7 cellular contexts compared by ENCODE assay signal in genomic region chr15:78076231-78077052, GRCh38. TPM values are rescaled to one million over a fixed set of nuclear protein-coding genes. Genes with fewer than 3 reads are reported as not detected.
DNase-seq lines count a peak whose midpoint lies in the region; ATAC-seq and TF ChIP-seq lines count a peak whose summit lies in the region.

No MANE protein-coding gene starts in this region.

- H3K9me3 ChIP-seq in SJSA1 (replicated peaks) (0 out of 2 replicates have a peak, but pooled peaks cover 2% of the 10 kb centered on the region), esophagus muscularis mucosa (no peaks in the 10 kb centered on the region)

- DNase-seq in H7 (no peak), SJSA1 (ENCODE audit: low read depth in 1 of 2, low spot score in 2 of 2) (no peak), esophagus muscularis mucosa (ENCODE audit: extremely low spot score) (no peak), omental fat pad (ENCODE audit: low spot score) (peak; percentile 18), NCI-H2196 (lab: John Stamatoyannopoulos, UW; ENCODE audit: unreplicated experiment) (no peak), NCI-H187 (lab: John Stamatoyannopoulos, UW) (no peak)

- TF ChIP-seq CTCF in esophagus muscularis mucosa (IDR thresholded peaks at IDR 0.05) (peak in 1 of 3 experiments; percentile 5), omental fat pad (IDR thresholded peaks at IDR 0.05) (no peak)

- 45% methylated on average over 17 of the region's 17 CpGs for WGBS in esophagus muscularis mucosa

- no peak for TF ChIP-seq EP300 in esophagus muscularis mucosa (IDR thresholded peaks at IDR 0.05)

- intact Hi-C loops in esophagus muscularis mucosa (cut with DNase I) = loop anchor here (5.0 kb wide), 1 partner anchor 74 kb away; no protein-coding TSS in a partner anchor

- H3K4me1 ChIP-seq in SJSA1 (replicated peaks) (peaks cover 57% of the 10 kb centered on the region), esophagus muscularis mucosa (peaks cover 29 to 65% (median 60%) of the 10 kb centered on the region in 4 donors)

- ATAC-seq in omental fat pad (ENCODE audit: low FRiP score) = no peak
- ATAC-seq in GM21576 (IDR thresholded peaks at IDR 0.05; ENCODE audit: unreplicated experiment) = no peak

- H3K27ac ChIP-seq in SJSA1 (peak overlapping the region; percentile 93), esophagus muscularis mucosa (replicated peaks in 1 of 4) (peak overlapping the region; percentile 89 to 93 (median 90))

- H3K36me3 ChIP-seq in H7 (replicated peaks; ENCODE audit: control insufficient read depth, insufficient read depth, low read length) = no peaks in the 10 kb centered on the region
- peaks cover 19% of the 10 kb centered on the region for H3K36me3 ChIP-seq in SJSA1
- H3K36me3 ChIP-seq in esophagus muscularis mucosa = no peaks in the 10 kb centered on the region

- no peak for TF ChIP-seq POLR2A in esophagus muscularis mucosa (IDR thresholded peaks at IDR 0.05; ENCODE audit: low read depth)

- H3K27me3 ChIP-seq in H7 (ENCODE audit: control insufficient read depth, insufficient read depth, low read length) (no peaks in the 10 kb centered on the region), SJSA1 (replicated peaks) (no peaks in the 10 kb centered on the region), esophagus muscularis mucosa (no peaks in the 10 kb centered on the region)

- H3K4me3 ChIP-seq in H7 (ENCODE audit: insufficient read depth, low read depth, low read length) (peak overlapping the region; percentile 88), SJSA1 (peak overlapping the region; percentile 97), esophagus muscularis mucosa (peak overlapping the region; percentile 89 to 94 (median 90))

RNA-seq across cellular contexts. Expression of gene TBC1D2B, which starts 1.1 kb away (rescaled TPM):
- total RNA-seq in H7 (2014; rRNA removed; shearing (Covaris generic)) = 9.9 and 15.7 TPM in 2 replicates
- total RNA-seq in SJSA1 (2014; rRNA removed; shearing (Covaris generic)) = 27.5 and 28.2 TPM in 2 replicates
- 10 to 100 TPM; 31.3 to 58.8 (median 32.7) TPM for total RNA-seq in esophagus muscularis mucosa
- total RNA-seq in omental fat pad = 100 to 1,000 TPM in 2 of 4 donors, 10 to 100 TPM in 2; 50.3 to 134 (median 95.5) TPM

RNA-seq across cellular contexts. Expression of gene SH2D7, which starts 15.9 kb away (rescaled TPM):
- total RNA-seq in H7 (2014; rRNA removed; shearing (Covaris generic)) = not detected in 2 replicates
- total RNA-seq in SJSA1 (2014; rRNA removed; shearing (Covaris generic)) = not detected in 2 replicates
- not detected for total RNA-seq in esophagus muscularis mucosa
- not detected for total RNA-seq in omental fat pad

RNA-seq across cellular contexts. Expression of gene CIB2, which starts 54.8 kb away (rescaled TPM):
- total RNA-seq in H7 (2014; rRNA removed; shearing (Covaris generic)) = 56.7 and 64.5 TPM in 2 replicates
- total RNA-seq in SJSA1 (2014; rRNA removed; shearing (Covaris generic)) = 3.2 and 3.8 TPM in 2 replicates
- total RNA-seq in esophagus muscularis mucosa (10 to 100 TPM; 11.4 to 18.3 (median 15.9) TPM), omental fat pad (1 to 10 TPM; 1.4 to 5.6 (median 3.1) TPM)
